Comparison of ENCODE assay signal across 22 cellular contexts in the genomic region with DNA sequence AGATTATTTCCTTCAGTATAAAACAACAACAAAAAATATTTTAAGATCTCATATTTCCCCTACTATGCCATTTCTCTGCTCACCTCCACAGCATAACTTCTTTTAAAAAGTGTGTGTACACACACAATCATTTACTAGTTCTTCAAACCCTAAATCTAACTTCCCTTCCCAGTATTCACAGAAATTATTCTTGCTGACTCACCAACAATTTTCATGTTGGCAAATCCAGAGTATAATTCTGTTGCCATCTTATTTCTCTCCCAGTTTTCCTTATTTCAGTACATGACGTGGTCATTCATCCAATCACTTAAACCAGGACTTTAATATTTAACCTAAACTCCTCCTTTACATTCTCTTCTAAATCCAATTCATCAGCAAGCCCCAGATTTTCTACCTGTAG. TPM values are rescaled to one million over a fixed set of nuclear protein-coding genes. Genes with fewer than 3 reads are reported as not detected.
DNase-seq lines count a peak whose midpoint lies in the region; ATAC-seq, FAIRE-seq and TF ChIP-seq lines count a peak whose summit lies in the region.
"Had no signal": no experiment of that assay in that cellular context is flagged by ENCODE, and none has a peak within 500 bp of the region (broad histone marks: within the 10 kb centered on the region; RNA-seq: fewer than 3 reads in every experiment).

No MANE protein-coding gene starts in this region.

- H2BK15ac ChIP-seq in IMR-90 (ENCODE audit: low read depth, low read length) = no peak overlapping the region

- H3K9ac ChIP-seq in HepG2 (ENCODE audit: insufficient read depth, low read depth, low read length) = no peak overlapping the region
- H3K9ac ChIP-seq in IMR-90 (ENCODE audit: low read depth, low read length) = no peak overlapping the region
- H3K9ac ChIP-seq: BLaER1 treated with 17β-estradiol and CSF1 and Interleukin-3, amounts not matched to agents 10 nM and 100 nM had no signal

- CTCF ChIA-PET in HepG2 (lab: Yijun Ruan, JAX; ENCODE audit: low intra/inter-chr PET ratio, low total read pairs) = no interaction called here
- CTCF ChIA-PET in IMR-90 (lab: Yijun Ruan, JAX) = no interaction called here
- CTCF ChIA-PET in CD4-positive, alpha-beta memory T cell (lab: Charles Lee; ENCODE audit: partially characterized antibody) = no interaction called here

- no peaks in the 10 kb centered on the region; a peak in 1 of 5 replicates for H3K27me3 ChIP-seq in HepG2 (ENCODE audit: control insufficient read depth in 1 of 2, insufficient read depth in 2 of 2, low read length in 2 of 2)
- H3K27me3 ChIP-seq in right lobe of liver = no peaks in the 10 kb centered on the region
- no peaks in the 10 kb centered on the region for H3K27me3 ChIP-seq in IMR-90 (ENCODE audit: control insufficient read depth, insufficient read depth, low read length)
- 0 out of 2 replicates have a peak, but pooled peaks cover 3% of the 10 kb centered on the region for H3K27me3 ChIP-seq in HAP-1 (ENCODE audit: low read depth)
- H3K27me3 ChIP-seq in CD4-positive, alpha-beta memory T cell (ENCODE audit: insufficient read depth, low read length) = no peaks in the 10 kb centered on the region
- H3K27me3 ChIP-seq: BE2C; BLaER1 treated with 17β-estradiol and CSF1 and Interleukin-3, amounts not matched to agents 10 nM and 100 nM had no signal

- H3K36me3 Mint-ChIP-seq in dendritic cell treated with granulocyte-macrophage colony-stimulating factor and Interleukin-4, amounts not matched to agents 40 ng/mL and 50 ng/mL, for 4 days (ENCODE audit: low read depth) = no peaks in the 10 kb centered on the region
- peaks cover 0 to 6% of the 10 kb centered on the region in 2 donors for H3K36me3 Mint-ChIP-seq in CD4-positive, alpha-beta memory T cell
- H3K36me3 Mint-ChIP-seq: CD14-positive monocyte had no signal

- no peak overlapping the region for H2BK20ac ChIP-seq in IMR-90 (ENCODE audit: low read depth, low read length)

- POLR2A ChIA-PET in HepG2 (lab: Yijun Ruan, JAX) (no interaction called here), IMR-90 (lab: Charles Lee; ENCODE audit: unreplicated experiment) (no interaction called here)
- POLR2A ChIA-PET in CD4-positive, alpha-beta memory T cell (lab: Charles Lee; ENCODE audit: partially characterized antibody) = no interaction called here

- dilution Hi-C loops in IMR-90 (cut with HindIII; ENCODE audit: low sequenced_read_pairs, unreplicated experiment) = no loop called here

- H3K4me1 ChIP-seq in HepG2 (ENCODE audit: insufficient read depth, low read length) = peaks cover 16% of the 10 kb centered on the region
- peaks cover 0 to 13% (median 0%) of the 10 kb centered on the region in 4 donors for H3K4me1 ChIP-seq in right lobe of liver
- H3K4me1 ChIP-seq in IMR-90 (ENCODE audit: control insufficient read depth, insufficient read depth, low read length) = no peaks in the 10 kb centered on the region
- no peaks in the 10 kb centered on the region for H3K4me1 ChIP-seq in HAP-1
- H3K4me1 ChIP-seq in CD4-positive, alpha-beta memory T cell (ENCODE audit: insufficient read depth, low read length) = no peaks in the 10 kb centered on the region
- H3K4me1 ChIP-seq: BE2C had no signal

- ATAC-seq in HepG2 = no peak
- no peak for ATAC-seq in right lobe of liver
- no peak for ATAC-seq in IMR-90 (ENCODE audit: low read depth)
- ATAC-seq: HCT116 had no signal

- no peaks in the 10 kb centered on the region for H3K27me3 Mint-ChIP-seq in dendritic cell treated with granulocyte-macrophage colony-stimulating factor and Interleukin-4, amounts not matched to agents 40 ng/mL and 50 ng/mL, for 4 days
- peaks cover 1 to 2% of the 10 kb centered on the region in 2 donors for H3K27me3 Mint-ChIP-seq in CD4-positive, alpha-beta memory T cell
- H3K27me3 Mint-ChIP-seq: CD4-positive, alpha-beta T cell had no signal

- H3K9me3 ChIP-seq in HepG2 (ENCODE audit: low read length) = no peaks in the 10 kb centered on the region
- H3K9me3 ChIP-seq in right lobe of liver = no peaks in the 10 kb centered on the region
- H3K9me3 ChIP-seq in IMR-90 (ENCODE audit: control insufficient read depth, insufficient read depth, low read length) = no peaks in the 10 kb centered on the region
- no peaks in the 10 kb centered on the region for H3K9me3 ChIP-seq in HAP-1
- H3K9me3 ChIP-seq in CD4-positive, alpha-beta memory T cell (ENCODE audit: control insufficient read depth in 1 of 2, low read length in 2 of 2) = no peaks in the 10 kb centered on the region
- H3K9me3 ChIP-seq: BE2C; BLaER1 treated with 17β-estradiol and CSF1 and Interleukin-3, amounts not matched to agents 10 nM and 100 nM had no signal

- no peak for TF ChIP-seq POLR2A in HepG2 (IDR thresholded peaks at IDR 0.05; ENCODE audit: insufficient read depth in 1 of 2, low read depth in 2 of 2, low read length in 2 of 2)
- no peak for TF ChIP-seq POLR2A in right lobe of liver (IDR thresholded peaks at IDR 0.05)
- TF ChIP-seq POLR2A in IMR-90 (IDR thresholded peaks at IDR 0.05; ENCODE audit: low read depth, low read length) = no peak

- BruUV-seq in HepG2 (replicated peaks; lab: Mats Ljungman, UMichigan) = no TSS peak
- BruUV-seq in IMR-90 (replicated peaks; lab: Mats Ljungman, UMichigan) = no TSS peak

- no peaks in the 10 kb centered on the region for H3K36me3 ChIP-seq in HepG2 (replicated peaks in 1 of 2; ENCODE audit: control insufficient read depth in 1 of 2, insufficient read depth in 2 of 2, low read length in 2 of 2)
- no peaks in the 10 kb centered on the region for H3K36me3 ChIP-seq in right lobe of liver
- no peaks in the 10 kb centered on the region for H3K36me3 ChIP-seq in IMR-90 (ENCODE audit: control insufficient read depth, insufficient read depth, low read length)
- H3K36me3 ChIP-seq in HAP-1 (replicated peaks) = no peaks in the 10 kb centered on the region
- H3K36me3 ChIP-seq in CD4-positive, alpha-beta memory T cell (ENCODE audit: insufficient read depth, low read length) = no peaks in the 10 kb centered on the region
- H3K36me3 ChIP-seq: BE2C; BLaER1 treated with 17β-estradiol and CSF1 and Interleukin-3, amounts not matched to agents 10 nM and 100 nM had no signal

- no peaks in the 10 kb centered on the region for H3K9me1 ChIP-seq in IMR-90 (ENCODE audit: insufficient read depth, low read length)

- H4K20me1 ChIP-seq in HepG2 (ENCODE audit: insufficient read depth, low read length) (no peaks in the 10 kb centered on the region), IMR-90 (ENCODE audit: insufficient read depth, low read length) (no peaks in the 10 kb centered on the region)
- H4K20me1 ChIP-seq: BLaER1 treated with 17β-estradiol and CSF1 and Interleukin-3, amounts not matched to agents 10 nM and 100 nM had no signal

- H3K4me3 Mint-ChIP-seq in dendritic cell treated with granulocyte-macrophage colony-stimulating factor and Interleukin-4, amounts not matched to agents 40 ng/mL and 50 ng/mL, for 4 days = no peak overlapping the region
- no peak overlapping the region for H3K4me3 Mint-ChIP-seq in CD4-positive, alpha-beta memory T cell
- H3K4me3 Mint-ChIP-seq: CD14-positive monocyte; CD4-positive, alpha-beta T cell had no signal

- no peak overlapping the region for H2BK5ac ChIP-seq in IMR-90 (ENCODE audit: low read depth, low read length, poor library complexity, severe bottlenecking)

- 14% methylated on average over 1 of the region's 1 CpG for WGBS in HepG2 (ENCODE audit: low lambda C conversion rate)
- 68% methylated on average over 1 of the region's 1 CpG for WGBS in right lobe of liver (ENCODE audit: insufficient coverage, low coverage, low lambda C conversion rate, missing lambda C conversion rate)
- WGBS in IMR-90 (ENCODE audit: extremely low coverage in 2 of 2, insufficient read length in 1 of 2), 2 experiments = 86% methylated on average over 1 of the region's 1 CpG; no CpG with 5 or more reads in 1 of the 2 experiments

- no peak overlapping the region for H2BK120ac ChIP-seq in IMR-90 (ENCODE audit: low read depth, low read length)

- no peak overlapping the region for H3K56ac ChIP-seq in IMR-90 (ENCODE audit: extremely low read depth, insufficient read depth, low read length)

- intact Hi-C loops in HepG2 (cut with micrococcal nuclease; ENCODE audit: unreplicated experiment) (no loop called here), right lobe of liver (cut with DNase I) (no loop called here), IMR-90 (cut with micrococcal nuclease) (no loop called here)
- intact Hi-C loops in dendritic cell treated with granulocyte-macrophage colony-stimulating factor and Interleukin-4, amounts not matched to agents 40 ng/mL and 50 ng/mL, for 4 days (cut with micrococcal nuclease) = no loop called here
- intact Hi-C loops in CD4-positive, alpha-beta memory T cell (cut with micrococcal nuclease) = no loop called here

- H3K4me3 ChIP-seq in HepG2 (replicated peaks in 1 of 3; ENCODE audit: insufficient read depth in 1 of 3, low read depth in 2 of 3, low read length in 3 of 3) (no peak overlapping the region), right lobe of liver (no peak overlapping the region), IMR-90 (ENCODE audit: insufficient read depth, low read depth, low read length) (no peak overlapping the region), HAP-1 (no peak overlapping the region)
- no peak overlapping the region for H3K4me3 ChIP-seq in CD4-positive, alpha-beta memory T cell (ENCODE audit: low read length in 2 of 2)
- H3K4me3 ChIP-seq: BLaER1 treated with 17β-estradiol and CSF1 and Interleukin-3, amounts not matched to agents 10 nM and 100 nM had no signal

- no peak overlapping the region for H3K14ac ChIP-seq in IMR-90 (replicated peaks; ENCODE audit: low read depth, low read length)

- no peak overlapping the region for H4K5ac ChIP-seq in IMR-90 (ENCODE audit: low read depth, low read length)

- H3K79me1 ChIP-seq in IMR-90 (ENCODE audit: low read depth in 1 of 2, low read length in 2 of 2) = no peaks in the 10 kb centered on the region

- FAIRE-seq in HepG2 (lab: Jason Lieb, UNC) = no peak
- FAIRE-seq: GM12891, GM18507, H1 had no signal

- no peak overlapping the region for H3K4ac ChIP-seq in IMR-90 (ENCODE audit: low read depth, low read length)

- H2AK5ac ChIP-seq in IMR-90 (ENCODE audit: low read depth, low read length) = no peak overlapping the region

- no peak overlapping the region for H4K91ac ChIP-seq in IMR-90 (ENCODE audit: insufficient read depth, low read depth, low read length)

- H2AFZ ChIP-seq in HepG2 (ENCODE audit: low read length) (no peak overlapping the region), IMR-90 (replicated peaks; ENCODE audit: low read length, poor library complexity) (no peak overlapping the region)

- no peak overlapping the region for H3K18ac ChIP-seq in IMR-90 (ENCODE audit: low read depth, low read length)

- no peak overlapping the region for H2AK9ac ChIP-seq in IMR-90 (replicated peaks; ENCODE audit: low read depth, low read length, poor library complexity)

- in situ Hi-C loops in HepG2 (cut with HindIII; ENCODE audit: extremely low pct_ligation_motif_present, low pct_unique_long_range_greater_than_20kb) = no loop called here
- in situ Hi-C loops in IMR-90 (cut with MboI; ENCODE audit: low sequenced_read_pairs) = loop anchor here (25.0 kb wide), 1 partner anchor 412 kb away; a partner anchor contains a TSS
- in situ Hi-C loops in HAP-1 (cut with MboI; ENCODE audit: low sequenced_read_pairs) = no loop called here

- no peak overlapping the region for H4K8ac ChIP-seq in IMR-90 (ENCODE audit: low read depth in 2 of 2, low read length in 2 of 2)

- TF ChIP-seq CTCF in HepG2 (CRISPR knock-in tag; IDR thresholded peaks at IDR 0.05) (no peak), right lobe of liver (IDR thresholded peaks at IDR 0.05) (no peak), IMR-90 (conservative IDR thresholded peaks at IDR 0.05; ENCODE audit: low read depth, low read length) (no peak)

- H3K79me2 ChIP-seq in HepG2 (ENCODE audit: insufficient read depth, low read length) = no peaks in the 10 kb centered on the region

- H3K4me1 Mint-ChIP-seq in dendritic cell treated with granulocyte-macrophage colony-stimulating factor and Interleukin-4, amounts not matched to agents 40 ng/mL and 50 ng/mL, for 4 days (ENCODE audit: low read depth) = peaks cover 16% of the 10 kb centered on the region
- no peaks in the 10 kb centered on the region for H3K4me1 Mint-ChIP-seq in CD4-positive, alpha-beta memory T cell
- H3K4me1 Mint-ChIP-seq: CD14-positive monocyte had no signal

- H3K23ac ChIP-seq in IMR-90 (ENCODE audit: low read depth, low read length) = no peak overlapping the region

- DNase-seq in HepG2 (ENCODE audit: low spot score) (no peak), right lobe of liver (no peak), IMR-90 (no peak), HAP-1 (ENCODE audit: low spot score in 2 of 2) (no peak)
- DNase-seq in CD4-positive, alpha-beta memory T cell = no peak
- DNase-seq: ACHN; AML-193; BE2C; Calu3; CD4-positive, alpha-beta T cell; COR-L47; DMS53; DMS79 treated with DMSO at 0.1 percent for 48 hours; GF-D8; H7 had no signal

- no peak for TF ChIP-seq RAD21 in HepG2 (CRISPR knock-in tag; IDR thresholded peaks at IDR 0.05)
- no peak for TF ChIP-seq RAD21 in IMR-90 (IDR thresholded peaks at IDR 0.05; ENCODE audit: low read length)

- H3K9me3 Mint-ChIP-seq in dendritic cell treated with granulocyte-macrophage colony-stimulating factor and Interleukin-4, amounts not matched to agents 40 ng/mL and 50 ng/mL, for 4 days = no peaks in the 10 kb centered on the region
- H3K9me3 Mint-ChIP-seq in CD4-positive, alpha-beta memory T cell = peaks cover 0 to 2% (median 0%) of the 10 kb centered on the region in 8 donors
- H3K9me3 Mint-ChIP-seq: CD4-positive, alpha-beta T cell had no signal

- H3K27ac Mint-ChIP-seq in dendritic cell treated with granulocyte-macrophage colony-stimulating factor and Interleukin-4, amounts not matched to agents 40 ng/mL and 50 ng/mL, for 4 days = peak overlapping the region; percentile 16
- no peak overlapping the region for H3K27ac Mint-ChIP-seq in CD4-positive, alpha-beta memory T cell
- H3K27ac Mint-ChIP-seq: CD14-positive monocyte; CD4-positive, alpha-beta T cell had no signal

- no peak overlapping the region for H3K4me2 ChIP-seq in HepG2 (ENCODE audit: low read depth, low read length)
- no peak overlapping the region for H3K4me2 ChIP-seq in IMR-90 (ENCODE audit: low read depth, low read length)
- H3K4me2 ChIP-seq: BLaER1 treated with 17β-estradiol and CSF1 and Interleukin-3, amounts not matched to agents 10 nM and 100 nM had no signal

- H3K27ac ChIP-seq in HepG2 (ENCODE audit: extremely low read length, insufficient read depth, low read length) (no peak overlapping the region), right lobe of liver (no peak overlapping the region), IMR-90 (ENCODE audit: insufficient read depth, low read length) (no peak overlapping the region)
- no peak overlapping the region for H3K27ac ChIP-seq in CD4-positive, alpha-beta memory T cell (ENCODE audit: low read depth, low read length)
- H3K27ac ChIP-seq: BLaER1 treated with 17β-estradiol and CSF1 and Interleukin-3, amounts not matched to agents 10 nM and 100 nM had no signal

- TF ChIP-seq EP300 in HepG2 (IDR thresholded peaks at IDR 0.05; ENCODE audit: low read depth in 2 of 2, low read length in 2 of 2) = no peak
- no peak for TF ChIP-seq EP300 in HepG2 (CRISPR knock-in tag; IDR thresholded peaks at IDR 0.05; ENCODE audit: borderline replicate concordance)

RNA-seq across cellular contexts. Expression of a gene that starts 11.4 kb away (rescaled TPM):
- total RNA-seq in HepG2 (2016; rRNA removed; fragmentation: Illumina TruSeq; extraction: Trizol) (42.5 and 48.2 TPM in 2 replicates), right lobe of liver (10 to 100 TPM; 17.4 to 29.8 (median 20.9) TPM), IMR-90 (2012; rRNA removed) (84.7 and 85.1 TPM in 2 replicates)
- total RNA-seq in HepG2 (2016; cell fraction: cytosol; rRNA removed; fragmentation: Illumina TruSeq; extraction: Trizol; ENCODE audit: low read depth) = 14.8 and 15.4 TPM in 2 replicates
- 38.1 and 49.7 TPM in 2 replicates for total RNA-seq in HepG2 (2016; cell fraction: insoluble cytoplasmic fraction; rRNA removed; fragmentation: Illumina TruSeq; extraction: Trizol)
- 33.5 and 37.6 TPM in 2 replicates for total RNA-seq in HepG2 (2016; cell fraction: membrane; rRNA removed; fragmentation: Illumina TruSeq; extraction: Trizol)
- 38.3 and 42.0 TPM in 2 replicates for total RNA-seq in HepG2 (2016; cell fraction: nucleus; rRNA removed; fragmentation: Illumina TruSeq; extraction: Trizol)
- polyA plus RNA-seq in HepG2 (2011; rRNA removed) (12.8 and 19.3 TPM in 2 replicates), IMR-90 (2012; rRNA removed) (23.0 and 29.0 TPM in 2 replicates)
- polyA plus RNA-seq in HepG2 (2011; cell fraction: cytosol; rRNA removed) = 8.7 and 10.9 TPM in 2 replicates
- polyA plus RNA-seq in HepG2 (2011; cell fraction: nucleus; rRNA removed) = 8.9 and 10.3 TPM in 2 replicates
- 18.1 and 19.5 TPM in 2 replicates for polyA plus RNA-seq in HepG2 (2012)
- polyA plus RNA-seq in HepG2 (2016; cell fraction: cytosol; fragmentation: Illumina TruSeq; extraction: Trizol; ENCODE audit: low read depth) = 13.2 and 14.3 TPM in 2 replicates
- polyA plus RNA-seq in HepG2 (2016; cell fraction: insoluble cytoplasmic fraction; fragmentation: Illumina TruSeq; extraction: Trizol; ENCODE audit: low read depth) = 36.9 and 37.3 TPM in 2 replicates
- polyA plus RNA-seq in HepG2 (2016; cell fraction: membrane; fragmentation: Illumina TruSeq; extraction: Trizol; ENCODE audit: low read depth) = 19.4 and 19.5 TPM in 2 replicates
- polyA plus RNA-seq in HepG2 (2016; cell fraction: nucleus; fragmentation: Illumina TruSeq; extraction: Trizol; ENCODE audit: insufficient read depth, low read depth) = 17.3 and 18.6 TPM in 2 replicates
- polyA minus RNA-seq in HepG2 (2011; rRNA and poly(A)+ RNA removed; ENCODE audit: low replicate concordance) = 14.3 and 26.8 TPM in 2 replicates
- polyA minus RNA-seq in HepG2 (2011; cell fraction: cytosol; rRNA and poly(A)+ RNA removed) = 23.0 and 23.5 TPM in 2 replicates
- 54.2 and 60.7 TPM in 2 replicates for polyA minus RNA-seq in HepG2 (2011; cell fraction: nucleus; rRNA and poly(A)+ RNA removed)
- polyA plus RNA-seq in IMR-90 (2012; cell fraction: cytosol; rRNA removed) = 9.0 and 10.1 TPM in 2 replicates
- polyA plus RNA-seq in IMR-90 (2012; cell fraction: nucleus; rRNA removed; ENCODE audit: low replicate concordance) = 6.3 and 33.3 TPM in 2 replicates
- 10 to 100 TPM; 44.6 to 48.3 TPM for total RNA-seq in CD4-positive, alpha-beta memory T cell
- 10 to 100 TPM; 36.7 to 43.0 TPM for polyA plus RNA-seq in CD4-positive, alpha-beta memory T cell
